In the genomic region with DNA sequence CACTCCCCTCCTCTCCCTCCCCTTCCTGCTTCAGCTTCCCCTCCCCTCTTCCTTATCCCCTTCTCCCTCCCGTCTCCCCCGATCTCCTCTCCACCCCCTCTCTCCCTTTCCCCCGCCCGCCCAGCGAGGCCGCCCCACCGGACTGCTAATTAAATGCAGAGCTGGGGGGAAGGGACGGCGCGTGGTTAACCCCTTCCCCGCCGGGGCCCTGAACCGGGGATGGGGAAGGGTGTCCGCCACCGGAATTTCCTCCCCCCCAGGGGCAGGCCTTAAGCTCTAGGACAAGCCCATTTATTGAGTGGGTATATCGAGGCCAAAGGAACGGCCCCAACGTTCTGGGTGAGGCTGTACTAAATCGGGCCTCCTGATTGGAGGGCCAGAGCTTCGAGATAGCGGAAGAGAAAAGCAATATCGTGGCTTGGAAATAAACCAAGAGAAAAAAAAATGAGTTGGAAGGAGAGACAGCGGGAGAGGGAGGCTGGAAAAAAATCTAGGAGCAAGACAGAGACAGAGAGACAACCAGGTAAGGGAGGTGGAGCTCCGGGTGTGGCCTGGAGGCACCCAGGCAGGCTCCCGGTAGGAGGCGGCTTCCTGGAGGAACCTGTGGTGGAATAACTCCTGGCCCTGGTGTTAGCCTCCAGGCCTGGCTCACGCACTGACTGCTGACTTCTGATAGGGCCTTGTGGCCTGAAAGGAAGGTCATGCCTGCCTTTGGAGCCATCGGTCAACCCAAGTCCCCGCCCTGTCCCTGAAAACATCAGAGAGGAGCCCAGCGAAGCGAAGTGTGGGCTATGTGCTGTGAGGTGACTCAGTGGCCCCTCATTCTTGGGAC, we compare ENCODE assay signal across 1 cellular context.
TF ChIP-seq lines count a peak whose summit lies in the region.

No MANE protein-coding gene starts in this region.

TF ChIP-seq in K562, 482 proteins besides CTCF, POLR2A, EP300 and RAD21 (continued from another document and continues in another):
- TF ChIP-seq SIX5 (IDR thresholded peaks at IDR 0.05; ENCODE audit: borderline replicate concordance in 1 of 2, insufficient read depth in 1 of 2, low read depth in 1 of 2, low read length in 2 of 2), result no peak
- peak; percentile 48; the same call in 1 of the 2 replicates for TF ChIP-seq OTX1 (CRISPR knock-in tag; IDR thresholded peaks at IDR 0.05)
- TF ChIP-seq, protein P1, sequence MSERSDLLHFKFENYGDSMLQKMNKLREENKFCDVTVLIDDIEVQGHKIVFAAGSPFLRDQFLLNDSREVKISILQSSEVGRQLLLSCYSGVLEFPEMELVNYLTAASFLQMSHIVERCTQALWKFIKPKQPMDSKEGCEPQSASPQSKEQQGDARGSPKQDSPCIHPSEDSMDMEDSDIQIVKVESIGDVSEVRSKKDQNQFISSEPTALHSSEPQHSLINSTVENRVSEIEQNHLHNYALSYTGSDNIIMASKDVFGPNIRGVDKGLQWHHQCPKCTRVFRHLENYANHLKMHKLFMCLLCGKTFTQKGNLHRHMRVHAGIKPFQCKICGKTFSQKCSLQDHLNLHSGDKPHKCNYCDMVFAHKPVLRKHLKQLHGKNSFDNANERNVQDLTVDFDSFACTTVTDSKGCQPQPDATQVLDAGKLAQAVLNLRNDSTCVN (CRISPR knock-in tag; IDR thresholded peaks at IDR 0.05), result no peak; the same call in 1 of the 2 replicates
- no peak for TF ChIP-seq MYBL2 (IDR thresholded peaks at IDR 0.05; ENCODE audit: low read depth)
- TF ChIP-seq MYBL2 (CRISPR knock-in tag; IDR thresholded peaks at IDR 0.05; ENCODE audit: borderline replicate concordance), result no peak
- peak; percentile 55 for TF ChIP-seq ZNF384 (IDR thresholded peaks at IDR 0.05; ENCODE audit: low read depth, low read length)
- TF ChIP-seq NR3C1 (CRISPR knock-in tag; IDR thresholded peaks at IDR 0.05), result no peak
- TF ChIP-seq NR4A1 (CRISPR knock-in tag; IDR thresholded peaks at IDR 0.05), result no peak
- 0 out of 2 replicates have a peak, but pooled peaks have one; percentile 31 for TF ChIP-seq NR4A1 (tag; IDR thresholded peaks at IDR 0.05)
- no peak for TF ChIP-seq ZKSCAN1 (IDR thresholded peaks at IDR 0.05; ENCODE audit: low read depth, low read length)
- no peak; the same call in 1 of the 2 replicates for TF ChIP-seq PML (IDR thresholded peaks at IDR 0.05; ENCODE audit: low read length)
- no peak for TF ChIP-seq FOSL1 (tag; conservative IDR thresholded peaks at IDR 0.05)
- TF ChIP-seq SREBF2 (CRISPR knock-in tag; IDR thresholded peaks at IDR 0.05), result no peak
- TF ChIP-seq KAT7 (CRISPR knock-in tag; IDR thresholded peaks at IDR 0.05; ENCODE audit: borderline replicate concordance), result 0 out of 2 replicates have a peak, but pooled peaks have one; percentile 24
- TF ChIP-seq, protein P2, sequence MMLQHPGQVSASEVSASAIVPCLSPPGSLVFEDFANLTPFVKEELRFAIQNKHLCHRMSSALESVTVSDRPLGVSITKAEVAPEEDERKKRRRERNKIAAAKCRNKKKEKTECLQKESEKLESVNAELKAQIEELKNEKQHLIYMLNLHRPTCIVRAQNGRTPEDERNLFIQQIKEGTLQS (IDR thresholded peaks at IDR 0.05), result 0 out of 2 replicates have a peak, but pooled peaks have one; percentile 43
- TF ChIP-seq, protein P2 (CRISPR knock-in tag; conservative IDR thresholded peaks at IDR 0.05), result peak; percentile 53; the same call in 1 of the 2 replicates
- no peak for TF ChIP-seq FOXJ3 (CRISPR knock-in tag; IDR thresholded peaks at IDR 0.05)
- TF ChIP-seq ZNF707 (CRISPR knock-in tag; conservative IDR thresholded peaks at IDR 0.05), result no peak
- TF ChIP-seq RFX7 (CRISPR knock-in tag; IDR thresholded peaks at IDR 0.05), result no peak
- peak; percentile 68 for TF ChIP-seq KDM5B (IDR thresholded peaks at IDR 0.05; ENCODE audit: insufficient replicate concordance, low read depth, low read length)
- peak; percentile 71; the same call in 1 of the 2 replicates for TF ChIP-seq HDGF (IDR thresholded peaks at IDR 0.05)
- TF ChIP-seq, protein P3, sequence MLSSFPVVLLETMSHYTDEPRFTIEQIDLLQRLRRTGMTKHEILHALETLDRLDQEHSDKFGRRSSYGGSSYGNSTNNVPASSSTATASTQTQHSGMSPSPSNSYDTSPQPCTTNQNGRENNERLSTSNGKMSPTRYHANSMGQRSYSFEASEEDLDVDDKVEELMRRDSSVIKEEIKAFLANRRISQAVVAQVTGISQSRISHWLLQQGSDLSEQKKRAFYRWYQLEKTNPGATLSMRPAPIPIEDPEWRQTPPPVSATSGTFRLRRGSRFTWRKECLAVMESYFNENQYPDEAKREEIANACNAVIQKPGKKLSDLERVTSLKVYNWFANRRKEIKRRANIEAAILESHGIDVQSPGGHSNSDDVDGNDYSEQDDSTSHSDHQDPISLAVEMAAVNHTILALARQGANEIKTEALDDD (IDR thresholded peaks at IDR 0.05), result 0 out of 2 replicates have a peak, but pooled peaks have one; percentile 17
- TF ChIP-seq HMG20B (CRISPR knock-in tag; IDR thresholded peaks at IDR 0.05), result no peak
- no peak for TF ChIP-seq NR2F6 (CRISPR knock-in tag; IDR thresholded peaks at IDR 0.05)
- TF ChIP-seq, protein P4, sequence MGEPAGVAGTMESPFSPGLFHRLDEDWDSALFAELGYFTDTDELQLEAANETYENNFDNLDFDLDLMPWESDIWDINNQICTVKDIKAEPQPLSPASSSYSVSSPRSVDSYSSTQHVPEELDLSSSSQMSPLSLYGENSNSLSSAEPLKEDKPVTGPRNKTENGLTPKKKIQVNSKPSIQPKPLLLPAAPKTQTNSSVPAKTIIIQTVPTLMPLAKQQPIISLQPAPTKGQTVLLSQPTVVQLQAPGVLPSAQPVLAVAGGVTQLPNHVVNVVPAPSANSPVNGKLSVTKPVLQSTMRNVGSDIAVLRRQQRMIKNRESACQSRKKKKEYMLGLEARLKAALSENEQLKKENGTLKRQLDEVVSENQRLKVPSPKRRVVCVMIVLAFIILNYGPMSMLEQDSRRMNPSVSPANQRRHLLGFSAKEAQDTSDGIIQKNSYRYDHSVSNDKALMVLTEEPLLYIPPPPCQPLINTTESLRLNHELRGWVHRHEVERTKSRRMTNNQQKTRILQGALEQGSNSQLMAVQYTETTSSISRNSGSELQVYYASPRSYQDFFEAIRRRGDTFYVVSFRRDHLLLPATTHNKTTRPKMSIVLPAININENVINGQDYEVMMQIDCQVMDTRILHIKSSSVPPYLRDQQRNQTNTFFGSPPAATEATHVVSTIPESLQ (CRISPR knock-in tag; IDR thresholded peaks at IDR 0.05), result no peak
- no peak for TF ChIP-seq ZBTB17 (CRISPR knock-in tag; IDR thresholded peaks at IDR 0.05)
- TF ChIP-seq, protein P5, sequence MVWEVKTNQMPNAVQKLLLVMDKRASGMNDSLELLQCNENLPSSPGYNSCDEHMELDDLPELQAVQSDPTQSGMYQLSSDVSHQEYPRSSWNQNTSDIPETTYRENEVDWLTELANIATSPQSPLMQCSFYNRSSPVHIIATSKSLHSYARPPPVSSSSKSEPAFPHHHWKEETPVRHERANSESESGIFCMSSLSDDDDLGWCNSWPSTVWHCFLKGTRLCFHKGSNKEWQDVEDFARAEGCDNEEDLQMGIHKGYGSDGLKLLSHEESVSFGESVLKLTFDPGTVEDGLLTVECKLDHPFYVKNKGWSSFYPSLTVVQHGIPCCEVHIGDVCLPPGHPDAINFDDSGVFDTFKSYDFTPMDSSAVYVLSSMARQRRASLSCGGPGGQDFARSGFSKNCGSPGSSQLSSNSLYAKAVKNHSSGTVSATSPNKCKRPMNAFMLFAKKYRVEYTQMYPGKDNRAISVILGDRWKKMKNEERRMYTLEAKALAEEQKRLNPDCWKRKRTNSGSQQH (CRISPR knock-in tag; IDR thresholded peaks at IDR 0.05), result no peak
- no peak for TF ChIP-seq RHOXF2B (CRISPR knock-in tag; conservative IDR thresholded peaks at IDR 0.05)
- TF ChIP-seq E2F8 (IDR thresholded peaks at IDR 0.05; ENCODE audit: low read depth, partially characterized antibody), result peak; percentile 57
- TF ChIP-seq CREB1 (IDR thresholded peaks at IDR 0.05), result peak; percentile 7; the same call in 1 of the 2 replicates
- no peak for TF ChIP-seq CREB1 (CRISPR knock-in tag; IDR thresholded peaks at IDR 0.05)
- TF ChIP-seq ETS2 (tag; IDR thresholded peaks at IDR 0.05; ENCODE audit: borderline replicate concordance, poor library complexity, severe bottlenecking), result no peak
- TF ChIP-seq FIP1L1 (IDR thresholded peaks at IDR 0.05; ENCODE audit: low read depth, low read length, poor library complexity, severe bottlenecking), result no peak
- no peak for TF ChIP-seq ZNF224 (CRISPR knock-in tag; IDR thresholded peaks at IDR 0.05)
- TF ChIP-seq U2AF2 (optimal IDR thresholded peaks at IDR 0.05; ENCODE audit: low read depth, low read length), result no peak
- peak; percentile 71 for TF ChIP-seq MEIS2 (IDR thresholded peaks at IDR 0.05; ENCODE audit: partially characterized antibody)
- TF ChIP-seq, protein P6, sequence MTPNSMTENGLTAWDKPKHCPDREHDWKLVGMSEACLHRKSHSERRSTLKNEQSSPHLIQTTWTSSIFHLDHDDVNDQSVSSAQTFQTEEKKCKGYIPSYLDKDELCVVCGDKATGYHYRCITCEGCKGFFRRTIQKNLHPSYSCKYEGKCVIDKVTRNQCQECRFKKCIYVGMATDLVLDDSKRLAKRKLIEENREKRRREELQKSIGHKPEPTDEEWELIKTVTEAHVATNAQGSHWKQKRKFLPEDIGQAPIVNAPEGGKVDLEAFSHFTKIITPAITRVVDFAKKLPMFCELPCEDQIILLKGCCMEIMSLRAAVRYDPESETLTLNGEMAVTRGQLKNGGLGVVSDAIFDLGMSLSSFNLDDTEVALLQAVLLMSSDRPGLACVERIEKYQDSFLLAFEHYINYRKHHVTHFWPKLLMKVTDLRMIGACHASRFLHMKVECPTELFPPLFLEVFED (CRISPR knock-in tag; conservative IDR thresholded peaks at IDR 0.05), result peak; percentile 65
- TF ChIP-seq SMAD3 (CRISPR knock-in tag; conservative IDR thresholded peaks at IDR 0.05), result no peak
- TF ChIP-seq, protein P7, sequence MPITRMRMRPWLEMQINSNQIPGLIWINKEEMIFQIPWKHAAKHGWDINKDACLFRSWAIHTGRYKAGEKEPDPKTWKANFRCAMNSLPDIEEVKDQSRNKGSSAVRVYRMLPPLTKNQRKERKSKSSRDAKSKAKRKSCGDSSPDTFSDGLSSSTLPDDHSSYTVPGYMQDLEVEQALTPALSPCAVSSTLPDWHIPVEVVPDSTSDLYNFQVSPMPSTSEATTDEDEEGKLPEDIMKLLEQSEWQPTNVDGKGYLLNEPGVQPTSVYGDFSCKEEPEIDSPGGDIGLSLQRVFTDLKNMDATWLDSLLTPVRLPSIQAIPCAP (CRISPR knock-in tag; IDR thresholded peaks at IDR 0.05; ENCODE audit: borderline replicate concordance), result no peak
- no peak; the same call in 1 of the 2 replicates for TF ChIP-seq ARID4B (CRISPR knock-in tag; IDR thresholded peaks at IDR 0.05)
- TF ChIP-seq PRPF4 (IDR thresholded peaks at IDR 0.05; ENCODE audit: insufficient read depth, low read depth, low read length, poor library complexity, severe bottlenecking), result no peak
- TF ChIP-seq YBX1 (IDR thresholded peaks at IDR 0.05), result no peak
